ENCODE assay signal across 1 cellular context in the genomic region with DNA sequence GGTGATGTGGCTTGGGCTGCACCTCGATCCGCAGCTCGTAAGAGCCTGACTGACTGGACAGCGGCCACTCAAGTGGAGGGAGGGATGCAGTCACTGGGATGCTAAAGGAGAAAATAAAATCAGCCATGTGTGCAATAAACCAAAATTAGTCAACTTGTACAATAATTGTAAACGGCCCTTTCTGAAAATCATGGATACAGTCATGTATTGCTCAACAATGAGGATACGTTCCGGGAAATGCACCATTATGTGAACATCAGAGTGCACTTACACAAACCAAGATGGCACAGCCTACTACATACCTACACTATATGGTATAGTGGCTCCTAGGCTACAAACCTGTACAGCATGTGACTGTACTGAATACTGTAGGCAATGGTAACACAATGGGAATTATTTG.
TF ChIP-seq lines count a peak whose summit lies in the region.

No MANE protein-coding gene starts in this region.

TF ChIP-seq in K562, 482 proteins besides CTCF, POLR2A, EP300 and RAD21:
- TF ChIP-seq RBM25 (IDR thresholded peaks at IDR 0.05; ENCODE audit: low read depth, low read length, severe bottlenecking) (no peak), ZNF699 (CRISPR knock-in tag; IDR thresholded peaks at IDR 0.05; ENCODE audit: insufficient replicate concordance) (no peak), ZNF318 (IDR thresholded peaks at IDR 0.05; ENCODE audit: borderline replicate concordance in 1 of 2, low read depth in 1 of 2) (no peak), ZNF507 (tag; conservative IDR thresholded peaks at IDR 0.05) (peak; percentile 94), FOXO4 (CRISPR knock-in tag; IDR thresholded peaks at IDR 0.05) (no peak)
